In the genomic region with DNA sequence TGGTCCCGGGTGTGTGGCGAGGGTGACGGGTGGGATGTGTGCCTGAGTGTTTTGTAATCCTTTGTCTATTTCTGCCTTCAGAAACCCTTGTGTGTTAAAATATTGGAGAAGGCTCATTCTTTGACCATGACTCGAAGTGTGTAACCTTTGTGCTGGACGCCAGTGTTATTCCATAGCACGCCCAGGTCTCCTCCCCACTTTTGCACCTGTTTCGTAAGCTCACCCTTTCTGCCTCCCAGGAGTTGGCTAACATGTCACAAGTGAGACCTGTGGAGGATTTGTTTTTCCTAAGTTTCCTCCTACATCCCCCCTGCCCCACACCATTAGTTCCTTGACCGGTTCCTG, we compare ENCODE assay signal across 1 cellular context.
TF ChIP-seq lines count a peak whose summit lies in the region.

No MANE protein-coding gene starts in this region.

TF ChIP-seq in SK-N-SH, 30 proteins besides CTCF, POLR2A, EP300 and RAD21 (continued from another document):
- TF ChIP-seq, protein P1, sequence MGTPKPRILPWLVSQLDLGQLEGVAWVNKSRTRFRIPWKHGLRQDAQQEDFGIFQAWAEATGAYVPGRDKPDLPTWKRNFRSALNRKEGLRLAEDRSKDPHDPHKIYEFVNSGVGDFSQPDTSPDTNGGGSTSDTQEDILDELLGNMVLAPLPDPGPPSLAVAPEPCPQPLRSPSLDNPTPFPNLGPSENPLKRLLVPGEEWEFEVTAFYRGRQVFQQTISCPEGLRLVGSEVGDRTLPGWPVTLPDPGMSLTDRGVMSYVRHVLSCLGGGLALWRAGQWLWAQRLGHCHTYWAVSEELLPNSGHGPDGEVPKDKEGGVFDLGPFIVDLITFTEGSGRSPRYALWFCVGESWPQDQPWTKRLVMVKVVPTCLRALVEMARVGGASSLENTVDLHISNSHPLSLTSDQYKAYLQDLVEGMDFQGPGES (IDR thresholded peaks at IDR 0.05; ENCODE audit: low read depth, low read length), result no peak
- TF ChIP-seq YY1 (IDR thresholded peaks at IDR 0.05; ENCODE audit: low read depth), result no peak
- TF ChIP-seq MXI1 (IDR thresholded peaks at IDR 0.05; ENCODE audit: low read depth, low read length), result no peak
- TF ChIP-seq NRF1 (IDR thresholded peaks at IDR 0.05; ENCODE audit: low read depth, low read length), result no peak
- TF ChIP-seq JUND (IDR thresholded peaks at IDR 0.05), result no peak
- no peak for TF ChIP-seq RCOR1 (IDR thresholded peaks at IDR 0.05; ENCODE audit: low read length)
- TF ChIP-seq, protein P2, sequence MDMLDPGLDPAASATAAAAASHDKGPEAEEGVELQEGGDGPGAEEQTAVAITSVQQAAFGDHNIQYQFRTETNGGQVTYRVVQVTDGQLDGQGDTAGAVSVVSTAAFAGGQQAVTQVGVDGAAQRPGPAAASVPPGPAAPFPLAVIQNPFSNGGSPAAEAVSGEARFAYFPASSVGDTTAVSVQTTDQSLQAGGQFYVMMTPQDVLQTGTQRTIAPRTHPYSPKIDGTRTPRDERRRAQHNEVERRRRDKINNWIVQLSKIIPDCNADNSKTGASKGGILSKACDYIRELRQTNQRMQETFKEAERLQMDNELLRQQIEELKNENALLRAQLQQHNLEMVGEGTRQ (IDR thresholded peaks at IDR 0.05; ENCODE audit: borderline replicate concordance, low read depth, low read length), result no peak
- no peak for TF ChIP-seq RFX5 (IDR thresholded peaks at IDR 0.05; ENCODE audit: low read length)
- TF ChIP-seq CHD2 (IDR thresholded peaks at IDR 0.05; ENCODE audit: low read length, partially characterized antibody), result no peak
- no peak for TF ChIP-seq FOXJ3 (CRISPR knock-in tag; IDR thresholded peaks at IDR 0.05)
- no peak for TF ChIP-seq TEAD4 (IDR thresholded peaks at IDR 0.05; ENCODE audit: borderline replicate concordance, insufficient read depth)
- TF ChIP-seq POLR2AphosphoS5 (IDR thresholded peaks at IDR 0.05; ENCODE audit: low read depth, low read length), result no peak
